Comparison of ENCODE assay signal across 2 cellular contexts in the genomic region with DNA sequence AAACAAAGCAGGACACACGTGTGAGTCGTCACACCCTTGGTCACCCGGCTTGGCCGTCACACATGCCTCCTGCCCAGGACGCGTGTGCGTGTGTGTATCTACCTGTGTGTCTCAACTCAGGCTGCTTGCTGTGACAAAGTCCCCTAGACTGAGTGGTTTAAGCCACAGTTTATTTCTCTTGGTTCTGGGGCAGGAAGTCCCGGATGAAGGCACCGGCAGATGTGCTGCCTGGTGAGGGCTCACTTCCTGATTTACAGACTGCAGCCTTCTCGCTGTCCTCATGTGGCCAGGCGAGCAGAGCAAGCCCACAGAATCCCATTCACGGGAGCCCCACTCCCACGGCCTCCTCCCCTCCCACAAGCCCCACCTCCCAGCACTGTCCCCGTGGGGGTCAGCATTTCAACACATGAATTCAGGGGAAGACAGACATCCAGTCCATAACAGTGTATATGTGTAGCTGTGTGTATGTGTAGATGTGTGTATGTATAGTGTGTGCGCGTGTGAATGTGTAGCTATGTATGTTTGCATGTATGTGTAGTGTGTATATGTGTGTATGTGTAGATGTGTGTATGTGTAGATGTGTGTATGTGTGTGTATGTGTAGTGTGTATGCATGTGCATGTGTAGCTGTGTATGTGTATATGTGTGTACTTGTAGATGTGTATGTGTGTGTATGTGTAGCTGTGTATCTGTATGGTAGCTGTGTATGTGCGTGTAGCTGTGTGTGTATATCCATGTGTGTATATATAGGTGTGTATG.
TF ChIP-seq lines count a peak whose summit lies in the region.

No MANE protein-coding gene starts in this region.

TF ChIP-seq in GM23338, 12 proteins besides CTCF, POLR2A, EP300 and RAD21 (continued from another document and continues in another):
- no peak for TF ChIP-seq EZH2phosphoT487 (IDR thresholded peaks at IDR 0.05; ENCODE audit: unreplicated experiment)
- TF ChIP-seq, protein P1, sequence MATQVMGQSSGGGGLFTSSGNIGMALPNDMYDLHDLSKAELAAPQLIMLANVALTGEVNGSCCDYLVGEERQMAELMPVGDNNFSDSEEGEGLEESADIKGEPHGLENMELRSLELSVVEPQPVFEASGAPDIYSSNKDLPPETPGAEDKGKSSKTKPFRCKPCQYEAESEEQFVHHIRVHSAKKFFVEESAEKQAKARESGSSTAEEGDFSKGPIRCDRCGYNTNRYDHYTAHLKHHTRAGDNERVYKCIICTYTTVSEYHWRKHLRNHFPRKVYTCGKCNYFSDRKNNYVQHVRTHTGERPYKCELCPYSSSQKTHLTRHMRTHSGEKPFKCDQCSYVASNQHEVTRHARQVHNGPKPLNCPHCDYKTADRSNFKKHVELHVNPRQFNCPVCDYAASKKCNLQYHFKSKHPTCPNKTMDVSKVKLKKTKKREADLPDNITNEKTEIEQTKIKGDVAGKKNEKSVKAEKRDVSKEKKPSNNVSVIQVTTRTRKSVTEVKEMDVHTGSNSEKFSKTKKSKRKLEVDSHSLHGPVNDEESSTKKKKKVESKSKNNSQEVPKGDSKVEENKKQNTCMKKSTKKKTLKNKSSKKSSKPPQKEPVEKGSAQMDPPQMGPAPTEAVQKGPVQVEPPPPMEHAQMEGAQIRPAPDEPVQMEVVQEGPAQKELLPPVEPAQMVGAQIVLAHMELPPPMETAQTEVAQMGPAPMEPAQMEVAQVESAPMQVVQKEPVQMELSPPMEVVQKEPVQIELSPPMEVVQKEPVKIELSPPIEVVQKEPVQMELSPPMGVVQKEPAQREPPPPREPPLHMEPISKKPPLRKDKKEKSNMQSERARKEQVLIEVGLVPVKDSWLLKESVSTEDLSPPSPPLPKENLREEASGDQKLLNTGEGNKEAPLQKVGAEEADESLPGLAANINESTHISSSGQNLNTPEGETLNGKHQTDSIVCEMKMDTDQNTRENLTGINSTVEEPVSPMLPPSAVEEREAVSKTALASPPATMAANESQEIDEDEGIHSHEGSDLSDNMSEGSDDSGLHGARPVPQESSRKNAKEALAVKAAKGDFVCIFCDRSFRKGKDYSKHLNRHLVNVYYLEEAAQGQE (IDR thresholded peaks at IDR 0.05; ENCODE audit: unreplicated experiment): no peak
- TF ChIP-seq STAT1 (IDR thresholded peaks at IDR 0.05; ENCODE audit: unreplicated experiment): no peak
- TF ChIP-seq CREB1 (CRISPR knock-in tag; IDR thresholded peaks at IDR 0.05; ENCODE audit: low read depth): no peak
- TF ChIP-seq, protein P2, sequence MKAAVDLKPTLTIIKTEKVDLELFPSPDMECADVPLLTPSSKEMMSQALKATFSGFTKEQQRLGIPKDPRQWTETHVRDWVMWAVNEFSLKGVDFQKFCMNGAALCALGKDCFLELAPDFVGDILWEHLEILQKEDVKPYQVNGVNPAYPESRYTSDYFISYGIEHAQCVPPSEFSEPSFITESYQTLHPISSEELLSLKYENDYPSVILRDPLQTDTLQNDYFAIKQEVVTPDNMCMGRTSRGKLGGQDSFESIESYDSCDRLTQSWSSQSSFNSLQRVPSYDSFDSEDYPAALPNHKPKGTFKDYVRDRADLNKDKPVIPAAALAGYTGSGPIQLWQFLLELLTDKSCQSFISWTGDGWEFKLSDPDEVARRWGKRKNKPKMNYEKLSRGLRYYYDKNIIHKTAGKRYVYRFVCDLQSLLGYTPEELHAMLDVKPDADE (IDR thresholded peaks at IDR 0.05): no peak
- no peak for TF ChIP-seq NANOG (IDR thresholded peaks at IDR 0.05; ENCODE audit: borderline replicate concordance)
- TF ChIP-seq, protein P3, sequence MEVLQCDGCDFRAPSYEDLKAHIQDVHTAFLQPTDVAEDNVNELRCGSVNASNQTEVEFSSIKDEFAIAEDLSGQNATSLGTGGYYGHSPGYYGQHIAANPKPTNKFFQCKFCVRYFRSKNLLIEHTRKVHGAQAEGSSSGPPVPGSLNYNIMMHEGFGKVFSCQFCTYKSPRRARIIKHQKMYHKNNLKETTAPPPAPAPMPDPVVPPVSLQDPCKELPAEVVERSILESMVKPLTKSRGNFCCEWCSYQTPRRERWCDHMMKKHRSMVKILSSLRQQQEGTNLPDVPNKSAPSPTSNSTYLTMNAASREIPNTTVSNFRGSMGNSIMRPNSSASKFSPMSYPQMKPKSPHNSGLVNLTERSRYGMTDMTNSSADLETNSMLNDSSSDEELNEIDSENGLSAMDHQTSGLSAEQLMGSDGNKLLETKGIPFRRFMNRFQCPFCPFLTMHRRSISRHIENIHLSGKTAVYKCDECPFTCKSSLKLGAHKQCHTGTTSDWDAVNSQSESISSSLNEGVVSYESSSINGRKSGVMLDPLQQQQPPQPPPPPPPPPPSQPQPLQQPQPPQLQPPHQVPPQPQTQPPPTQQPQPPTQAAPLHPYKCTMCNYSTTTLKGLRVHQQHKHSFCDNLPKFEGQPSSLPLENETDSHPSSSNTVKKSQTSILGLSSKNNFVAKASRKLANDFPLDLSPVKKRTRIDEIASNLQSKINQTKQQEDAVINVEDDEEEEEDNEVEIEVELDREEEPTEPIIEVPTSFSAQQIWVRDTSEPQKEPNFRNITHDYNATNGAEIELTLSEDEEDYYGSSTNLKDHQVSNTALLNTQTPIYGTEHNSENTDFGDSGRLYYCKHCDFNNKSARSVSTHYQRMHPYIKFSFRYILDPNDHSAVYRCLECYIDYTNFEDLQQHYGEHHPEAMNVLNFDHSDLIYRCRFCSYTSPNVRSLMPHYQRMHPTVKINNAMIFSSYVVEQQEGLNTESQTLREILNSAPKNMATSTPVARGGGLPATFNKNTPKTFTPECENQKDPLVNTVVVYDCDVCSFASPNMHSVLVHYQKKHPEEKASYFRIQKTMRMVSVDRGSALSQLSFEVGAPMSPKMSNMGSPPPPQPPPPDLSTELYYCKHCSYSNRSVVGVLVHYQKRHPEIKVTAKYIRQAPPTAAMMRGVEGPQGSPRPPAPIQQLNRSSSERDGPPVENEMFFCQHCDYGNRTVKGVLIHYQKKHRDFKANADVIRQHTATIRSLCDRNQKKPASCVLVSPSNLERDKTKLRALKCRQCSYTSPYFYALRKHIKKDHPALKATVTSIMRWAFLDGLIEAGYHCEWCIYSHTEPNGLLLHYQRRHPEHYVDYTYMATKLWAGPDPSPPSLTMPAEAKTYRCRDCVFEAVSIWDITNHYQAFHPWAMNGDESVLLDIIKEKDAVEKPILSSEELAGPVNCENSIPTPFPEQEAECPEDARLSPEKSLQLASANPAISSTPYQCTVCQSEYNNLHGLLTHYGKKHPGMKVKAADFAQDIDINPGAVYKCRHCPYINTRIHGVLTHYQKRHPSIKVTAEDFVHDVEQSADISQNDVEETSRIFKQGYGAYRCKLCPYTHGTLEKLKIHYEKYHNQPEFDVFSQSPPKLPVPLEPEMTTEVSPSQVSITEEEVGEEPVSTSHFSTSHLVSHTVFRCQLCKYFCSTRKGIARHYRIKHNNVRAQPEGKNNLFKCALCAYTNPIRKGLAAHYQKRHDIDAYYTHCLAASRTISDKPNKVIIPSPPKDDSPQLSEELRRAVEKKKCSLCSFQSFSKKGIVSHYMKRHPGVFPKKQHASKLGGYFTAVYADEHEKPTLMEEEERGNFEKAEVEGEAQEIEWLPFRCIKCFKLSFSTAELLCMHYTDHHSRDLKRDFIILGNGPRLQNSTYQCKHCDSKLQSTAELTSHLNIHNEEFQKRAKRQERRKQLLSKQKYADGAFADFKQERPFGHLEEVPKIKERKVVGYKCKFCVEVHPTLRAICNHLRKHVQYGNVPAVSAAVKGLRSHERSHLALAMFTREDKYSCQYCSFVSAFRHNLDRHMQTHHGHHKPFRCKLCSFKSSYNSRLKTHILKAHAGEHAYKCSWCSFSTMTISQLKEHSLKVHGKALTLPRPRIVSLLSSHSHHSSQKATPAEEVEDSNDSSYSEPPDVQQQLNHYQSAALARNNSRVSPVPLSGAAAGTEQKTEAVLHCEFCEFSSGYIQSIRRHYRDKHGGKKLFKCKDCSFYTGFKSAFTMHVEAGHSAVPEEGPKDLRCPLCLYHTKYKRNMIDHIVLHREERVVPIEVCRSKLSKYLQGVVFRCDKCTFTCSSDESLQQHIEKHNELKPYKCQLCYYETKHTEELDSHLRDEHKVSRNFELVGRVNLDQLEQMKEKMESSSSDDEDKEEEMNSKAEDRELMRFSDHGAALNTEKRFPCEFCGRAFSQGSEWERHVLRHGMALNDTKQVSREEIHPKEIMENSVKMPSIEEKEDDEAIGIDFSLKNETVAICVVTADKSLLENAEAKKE (CRISPR knock-in tag; IDR thresholded peaks at IDR 0.05): no peak

TF ChIP-seq in WTC11, 78 proteins besides CTCF, POLR2A, EP300 and RAD21:
- TF ChIP-seq, protein P4, sequence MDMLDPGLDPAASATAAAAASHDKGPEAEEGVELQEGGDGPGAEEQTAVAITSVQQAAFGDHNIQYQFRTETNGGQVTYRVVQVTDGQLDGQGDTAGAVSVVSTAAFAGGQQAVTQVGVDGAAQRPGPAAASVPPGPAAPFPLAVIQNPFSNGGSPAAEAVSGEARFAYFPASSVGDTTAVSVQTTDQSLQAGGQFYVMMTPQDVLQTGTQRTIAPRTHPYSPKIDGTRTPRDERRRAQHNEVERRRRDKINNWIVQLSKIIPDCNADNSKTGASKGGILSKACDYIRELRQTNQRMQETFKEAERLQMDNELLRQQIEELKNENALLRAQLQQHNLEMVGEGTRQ (CRISPR knock-in tag; IDR thresholded peaks at IDR 0.05): no peak
- TF ChIP-seq FOXJ3 (CRISPR knock-in tag; IDR thresholded peaks at IDR 0.05; ENCODE audit: borderline replicate concordance) (no peak), ZNF232 (CRISPR knock-in tag; IDR thresholded peaks at IDR 0.05) (no peak), SP1 (CRISPR knock-in tag; conservative IDR thresholded peaks at IDR 0.05) (no peak), RORB (CRISPR knock-in tag; IDR thresholded peaks at IDR 0.05) (no peak), NFYB (CRISPR knock-in tag; conservative IDR thresholded peaks at IDR 0.05; ENCODE audit: low read depth) (no peak), GRHL2 (CRISPR knock-in tag; IDR thresholded peaks at IDR 0.05; ENCODE audit: insufficient replicate concordance, severe bottlenecking) (no peak), GABPB1 (CRISPR knock-in tag; IDR thresholded peaks at IDR 0.05) (no peak), ELF4 (CRISPR knock-in tag; IDR thresholded peaks at IDR 0.05; ENCODE audit: low read depth) (no peak), FOXP1 (CRISPR knock-in tag; IDR thresholded peaks at IDR 0.05; ENCODE audit: borderline replicate concordance) (no peak)
- TF ChIP-seq, protein P5, sequence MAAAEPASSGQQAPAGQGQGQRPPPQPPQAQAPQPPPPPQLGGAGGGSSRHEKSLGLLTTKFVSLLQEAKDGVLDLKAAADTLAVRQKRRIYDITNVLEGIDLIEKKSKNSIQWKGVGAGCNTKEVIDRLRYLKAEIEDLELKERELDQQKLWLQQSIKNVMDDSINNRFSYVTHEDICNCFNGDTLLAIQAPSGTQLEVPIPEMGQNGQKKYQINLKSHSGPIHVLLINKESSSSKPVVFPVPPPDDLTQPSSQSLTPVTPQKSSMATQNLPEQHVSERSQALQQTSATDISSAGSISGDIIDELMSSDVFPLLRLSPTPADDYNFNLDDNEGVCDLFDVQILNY (CRISPR knock-in tag; IDR thresholded peaks at IDR 0.05): no peak
- TF ChIP-seq, protein P6, sequence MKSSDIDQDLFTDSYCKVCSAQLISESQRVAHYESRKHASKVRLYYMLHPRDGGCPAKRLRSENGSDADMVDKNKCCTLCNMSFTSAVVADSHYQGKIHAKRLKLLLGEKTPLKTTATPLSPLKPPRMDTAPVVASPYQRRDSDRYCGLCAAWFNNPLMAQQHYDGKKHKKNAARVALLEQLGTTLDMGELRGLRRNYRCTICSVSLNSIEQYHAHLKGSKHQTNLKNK (CRISPR knock-in tag; IDR thresholded peaks at IDR 0.05): no peak
- TF ChIP-seq, protein P7, sequence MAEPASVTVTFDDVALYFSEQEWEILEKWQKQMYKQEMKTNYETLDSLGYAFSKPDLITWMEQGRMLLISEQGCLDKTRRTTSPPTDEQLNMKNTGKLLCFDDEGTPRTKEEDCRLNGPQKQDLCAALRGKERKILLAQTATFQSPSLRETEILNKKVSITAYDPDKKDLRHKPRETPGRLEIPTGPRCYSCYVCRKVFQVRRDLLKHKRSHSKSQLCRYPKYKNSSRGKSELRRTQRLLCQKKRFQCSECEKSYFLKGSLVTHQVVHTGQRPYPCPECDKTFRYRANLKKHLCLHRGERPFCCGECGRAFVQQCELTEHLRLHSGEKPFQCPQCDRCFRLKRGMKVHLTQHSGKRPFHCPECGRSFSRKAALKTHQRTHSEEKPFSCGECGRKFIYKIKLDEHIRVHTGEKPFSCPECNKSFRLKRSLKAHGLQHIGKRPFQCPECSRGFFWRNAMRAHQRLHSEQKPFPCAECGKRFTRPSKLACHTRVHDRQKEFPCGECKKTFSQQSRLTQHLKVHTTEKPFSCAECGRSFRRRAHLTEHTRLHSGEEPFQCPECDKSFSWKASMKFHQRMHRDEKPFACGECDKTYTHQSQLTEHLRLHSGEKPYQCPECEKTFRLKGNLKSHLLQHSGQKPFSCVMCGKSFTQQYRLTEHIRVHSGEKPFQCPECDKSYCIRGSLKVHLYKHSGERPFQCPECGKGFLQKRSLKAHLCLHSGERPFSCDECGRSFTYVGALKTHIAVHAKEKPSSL (CRISPR knock-in tag; conservative IDR thresholded peaks at IDR 0.05): no peak
- TF ChIP-seq, protein P8, sequence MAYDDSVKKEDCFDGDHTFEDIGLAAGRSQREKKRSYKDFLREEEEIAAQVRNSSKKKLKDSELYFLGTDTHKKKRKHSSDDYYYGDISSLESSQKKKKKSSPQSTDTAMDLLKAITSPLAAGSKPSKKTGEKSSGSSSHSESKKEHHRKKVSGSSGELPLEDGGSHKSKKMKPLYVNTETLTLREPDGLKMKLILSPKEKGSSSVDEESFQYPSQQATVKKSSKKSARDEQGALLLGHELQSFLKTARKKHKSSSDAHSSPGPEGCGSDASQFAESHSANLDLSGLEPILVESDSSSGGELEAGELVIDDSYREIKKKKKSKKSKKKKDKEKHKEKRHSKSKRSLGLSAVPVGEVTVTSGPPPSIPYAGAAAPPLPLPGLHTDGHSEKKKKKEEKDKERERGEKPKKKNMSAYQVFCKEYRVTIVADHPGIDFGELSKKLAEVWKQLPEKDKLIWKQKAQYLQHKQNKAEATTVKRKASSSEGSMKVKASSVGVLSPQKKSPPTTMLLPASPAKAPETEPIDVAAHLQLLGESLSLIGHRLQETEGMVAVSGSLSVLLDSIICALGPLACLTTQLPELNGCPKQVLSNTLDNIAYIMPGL (CRISPR knock-in tag; IDR thresholded peaks at IDR 0.05): no peak
- TF ChIP-seq, protein P9, sequence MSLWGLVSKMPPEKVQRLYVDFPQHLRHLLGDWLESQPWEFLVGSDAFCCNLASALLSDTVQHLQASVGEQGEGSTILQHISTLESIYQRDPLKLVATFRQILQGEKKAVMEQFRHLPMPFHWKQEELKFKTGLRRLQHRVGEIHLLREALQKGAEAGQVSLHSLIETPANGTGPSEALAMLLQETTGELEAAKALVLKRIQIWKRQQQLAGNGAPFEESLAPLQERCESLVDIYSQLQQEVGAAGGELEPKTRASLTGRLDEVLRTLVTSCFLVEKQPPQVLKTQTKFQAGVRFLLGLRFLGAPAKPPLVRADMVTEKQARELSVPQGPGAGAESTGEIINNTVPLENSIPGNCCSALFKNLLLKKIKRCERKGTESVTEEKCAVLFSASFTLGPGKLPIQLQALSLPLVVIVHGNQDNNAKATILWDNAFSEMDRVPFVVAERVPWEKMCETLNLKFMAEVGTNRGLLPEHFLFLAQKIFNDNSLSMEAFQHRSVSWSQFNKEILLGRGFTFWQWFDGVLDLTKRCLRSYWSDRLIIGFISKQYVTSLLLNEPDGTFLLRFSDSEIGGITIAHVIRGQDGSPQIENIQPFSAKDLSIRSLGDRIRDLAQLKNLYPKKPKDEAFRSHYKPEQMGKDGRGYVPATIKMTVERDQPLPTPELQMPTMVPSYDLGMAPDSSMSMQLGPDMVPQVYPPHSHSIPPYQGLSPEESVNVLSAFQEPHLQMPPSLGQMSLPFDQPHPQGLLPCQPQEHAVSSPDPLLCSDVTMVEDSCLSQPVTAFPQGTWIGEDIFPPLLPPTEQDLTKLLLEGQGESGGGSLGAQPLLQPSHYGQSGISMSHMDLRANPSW (CRISPR knock-in tag; conservative IDR thresholded peaks at IDR 0.05; ENCODE audit: low read depth): no peak
TF ChIP-seq in WTC11: peak in this region for 0.
